Comparison of ENCODE assay signal across 10 cellular contexts in the genomic region with DNA sequence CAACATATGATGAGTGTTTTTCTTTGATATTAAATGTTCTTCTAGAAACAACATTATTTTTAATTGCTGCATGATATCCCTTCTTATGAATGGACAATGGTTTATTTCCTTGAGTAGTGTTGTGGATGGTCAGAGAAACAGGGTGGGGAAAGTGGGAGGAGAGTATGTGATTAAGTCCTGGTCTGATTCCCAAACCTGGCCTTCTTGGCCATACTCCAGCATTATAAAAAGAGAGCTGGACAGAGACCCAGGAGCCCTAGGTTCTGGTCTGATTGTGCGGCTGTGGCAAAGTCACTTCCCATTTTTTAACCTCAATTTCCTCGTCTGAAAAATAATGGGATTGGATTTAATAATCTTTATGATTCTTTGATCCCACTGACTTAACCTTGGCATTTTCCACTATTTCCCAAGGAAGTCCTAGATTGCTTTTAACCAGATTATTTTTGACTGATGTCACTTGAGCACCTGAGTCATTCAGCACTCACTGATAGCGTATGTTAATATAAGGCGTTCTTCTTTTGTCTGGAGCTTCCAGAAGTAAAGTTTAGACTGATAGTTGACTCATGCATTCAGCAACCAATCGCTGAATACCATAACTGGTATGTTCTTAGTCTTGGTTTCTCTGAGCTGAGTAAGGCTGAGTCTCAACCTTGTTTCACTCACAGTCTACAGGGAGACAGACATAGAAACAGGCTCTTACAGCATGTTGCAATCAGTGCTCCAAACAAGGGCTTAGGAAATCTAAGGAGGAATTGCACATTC. TPM values are rescaled to one million over a fixed set of nuclear protein-coding genes. Genes with fewer than 3 reads are reported as not detected.
DNase-seq lines count a peak whose midpoint lies in the region; TF ChIP-seq lines count a peak whose summit lies in the region.
"Had no signal": no experiment of that assay in that cellular context is flagged by ENCODE, and none has a peak within 500 bp of the region (broad histone marks: within the 10 kb centered on the region; RNA-seq: fewer than 3 reads in every experiment).

No MANE protein-coding gene starts in this region.

- H3K4me3 ChIP-seq in AG09309 (ENCODE audit: control insufficient read depth, low read depth, low read length) (no peak overlapping the region), MG63 (no peak overlapping the region), epithelial cell of proximal tubule (ENCODE audit: low read depth, low read length) (no peak overlapping the region), H7 (ENCODE audit: insufficient read depth, low read depth, low read length) (no peak overlapping the region)
- H3K4me3 ChIP-seq: testis had no signal

- DNase-seq in AG09309 (ENCODE audit: low read depth): peak; percentile 98
- peak; percentile 40 for DNase-seq in MG63
- DNase-seq in epithelial cell of proximal tubule (ENCODE audit: low read depth): peak; percentile 98
- DNase-seq in myocyte (ENCODE audit: low read depth): peak; percentile 68
- no peak for DNase-seq in H7
- DNase-seq in posterior vena cava (ENCODE audit: low spot score): no peak
- DNase-seq in activated naive CD4-positive, alpha-beta T cell treated with anti-CD3 and anti-CD28 coated beads, Interleukin-2, amount 10 ng/mL, durations not matched to agents 7 days and 5 days: no peak
- DNase-seq in islet precursor cell: no peak
- DNase-seq: activated T-cell treated with anti-CD3 and anti-CD28 coated beads, Interleukin-2, amount 50 U/mL, for 1 hour; testis had no signal

- intact Hi-C loops in posterior vena cava (cut with DNase I): no loop called here

- H3K27ac Mint-ChIP-seq in activated naive CD4-positive, alpha-beta T cell treated with anti-CD3 and anti-CD28 coated beads, Interleukin-2, amount 10 ng/mL, durations not matched to agents 7 days and 5 days: no peak overlapping the region

- CTCF ChIA-PET in activated naive CD4-positive, alpha-beta T cell treated with anti-CD3 and anti-CD28 coated beads, Interleukin-2, amount 10 ng/mL, durations not matched to agents 7 days and 5 days (lab: Charles Lee): no interaction called here

- peaks cover 5% of the 10 kb centered on the region for H3K27me3 Mint-ChIP-seq in activated naive CD4-positive, alpha-beta T cell treated with anti-CD3 and anti-CD28 coated beads, Interleukin-2, amount 10 ng/mL, durations not matched to agents 7 days and 5 days

- no peak for TF ChIP-seq CTCF in AG09309 (IDR thresholded peaks at IDR 0.05; ENCODE audit: control insufficient read depth, insufficient read depth, low read depth, low read length, missing control alignments)
- no peak for TF ChIP-seq CTCF in epithelial cell of proximal tubule (conservative IDR thresholded peaks at IDR 0.05; ENCODE audit: low read depth, low read length)

- H3K9me3 ChIP-seq in MG63: no peaks in the 10 kb centered on the region; the same call in 1 of the 2 replicates
- H3K9me3 ChIP-seq: testis had no signal

- H3K27me3 ChIP-seq in MG63 (no peaks in the 10 kb centered on the region), H7 (ENCODE audit: control insufficient read depth, insufficient read depth, low read length) (no peaks in the 10 kb centered on the region)
- H3K27me3 ChIP-seq: testis had no signal

- H3K9me3 Mint-ChIP-seq in activated naive CD4-positive, alpha-beta T cell treated with anti-CD3 and anti-CD28 coated beads, Interleukin-2, amount 10 ng/mL, durations not matched to agents 7 days and 5 days: no peaks in the 10 kb centered on the region

- no peaks in the 10 kb centered on the region for H3K4me1 Mint-ChIP-seq in activated naive CD4-positive, alpha-beta T cell treated with anti-CD3 and anti-CD28 coated beads, Interleukin-2, amount 10 ng/mL, durations not matched to agents 7 days and 5 days

- H3K36me3 ChIP-seq in MG63 (peaks cover 17% of the 10 kb centered on the region; the same call in 1 of the 2 replicates), H7 (replicated peaks; ENCODE audit: control insufficient read depth, insufficient read depth, low read length) (no peaks in the 10 kb centered on the region)

- no peak overlapping the region for H3K4me3 Mint-ChIP-seq in activated naive CD4-positive, alpha-beta T cell treated with anti-CD3 and anti-CD28 coated beads, Interleukin-2, amount 10 ng/mL, durations not matched to agents 7 days and 5 days

- H3K36me3 Mint-ChIP-seq in activated naive CD4-positive, alpha-beta T cell treated with anti-CD3 and anti-CD28 coated beads, Interleukin-2, amount 10 ng/mL, durations not matched to agents 7 days and 5 days: no peaks in the 10 kb centered on the region

RNA-seq across cellular contexts. Expression of gene OSMR, which starts 26.2 kb away (rescaled TPM):
- total RNA-seq in MG63 (2014; rRNA removed; shearing (Covaris generic); ENCODE audit: low replicate concordance): 10.1 and 23.4 TPM in 2 replicates
- total RNA-seq in epithelial cell of proximal tubule: 20.1 and 25.5 TPM in 2 replicates
- total RNA-seq in myocyte: 15.6 and 40.0 TPM in 2 replicates
- 16.5 TPM for polyA plus RNA-seq in myocyte (2012)
- 0.26 and 0.38 TPM in 2 replicates for total RNA-seq in H7 (2014; rRNA removed; shearing (Covaris generic))
- total RNA-seq in posterior vena cava: 100 to 1,000 TPM; 111 to 149 TPM

Comparison
In these comparisons a context has a peak if more than half of its experiments do, and no peak if none do; other contexts are left out.
1. DNase-seq: peak in AG09309 (single experiment), MG63 (single experiment), epithelial cell of proximal tubule (single experiment) and myocyte (single experiment); none in H7 (single experiment), posterior vena cava (single experiment), activated naive CD4-positive, alpha-beta T cell treated with anti-CD3 and anti-CD28 coated beads, Interleukin-2, amount 10 ng/mL, durations not matched to agents 7 days and 5 days (single experiment) and islet precursor cell (single experiment).